ENCODE assay signal across 8 cellular contexts in the genomic region with DNA sequence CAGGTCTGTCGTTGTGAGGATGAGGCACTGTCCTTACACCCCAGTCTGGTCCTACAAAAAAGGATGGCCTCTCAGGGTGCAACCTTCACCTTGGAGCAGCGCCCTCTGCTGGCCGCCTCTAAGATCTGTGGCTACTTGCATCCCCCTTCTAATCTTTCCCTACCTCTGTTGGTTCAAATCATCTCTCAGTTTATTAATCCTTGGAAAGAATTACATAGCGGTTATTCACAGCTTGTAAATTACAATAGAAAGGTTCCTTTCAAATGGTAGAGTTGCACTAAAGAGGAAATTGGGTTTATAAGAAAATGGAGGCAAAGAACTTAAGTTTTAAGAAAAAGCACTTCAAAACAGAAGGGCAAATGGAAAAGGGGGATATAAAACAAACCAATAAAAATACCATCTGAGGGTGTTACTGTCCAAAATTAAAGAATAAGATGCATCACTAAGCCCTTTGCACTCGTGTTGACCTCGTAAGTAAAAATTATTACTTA.
A peak's percentile ranks its signal among the peaks of the same experiment; 100 is the strongest.
DNase-seq lines count a peak whose midpoint lies in the region; TF ChIP-seq lines count a peak whose summit lies in the region.
"Not testable (repeated sequence)": the region's sequence is repeated elsewhere in the genome, so short reads cannot be mapped to it uniquely, and the experiment has no call there.

No MANE protein-coding gene starts in this region.

- not testable (repeated sequence) for H4K12ac ChIP-seq in trophoblast cell (ENCODE audit: low read depth, low read length)

- H3K27me3 Mint-ChIP-seq in CD4-positive, alpha-beta memory T cell, result not testable (repeated sequence)

- intact Hi-C loops in CD4-positive, alpha-beta memory T cell (cut with micrococcal nuclease), result not testable (repeated sequence)

- H4K8ac ChIP-seq in trophoblast cell (ENCODE audit: low read depth, low read length), result not testable (repeated sequence)

- peak in 4 of 5 donors; percentile 54 to 73 (median 72) for DNase-seq in CD4-positive, alpha-beta memory T cell
- peak; percentile 47 for DNase-seq in HCEC 1CT
- peak; percentile 74 for DNase-seq in RPMI8226
- DNase-seq in activated T-cell treated with anti-CD3 and anti-CD28 coated beads for 4 hours, result peak; percentile 70
- DNase-seq in coronary artery (ENCODE audit: low spot score), result not testable (repeated sequence)
- DNase-seq in iPS-NIHi7 (ENCODE audit: extremely low spot score), result peak; percentile 25
- peak; percentile 36 to 53 for DNase-seq in trophoblast cell
- peak; percentile 27 to 63 for DNase-seq in stimulated activated CD8-positive, alpha-beta memory T cell treated with anti-CD3 and anti-CD28 coated beads, Interleukin-4, amount 100 ng/mL, for 4 hours (ENCODE audit: low read depth in 2 of 2, low spot score in 1 of 2)

- not testable (repeated sequence) for H3K9me3 Mint-ChIP-seq in CD4-positive, alpha-beta memory T cell

- peaks cover 0 to 12% of the 10 kb centered on the region in 2 donors for H3K36me3 Mint-ChIP-seq in CD4-positive, alpha-beta memory T cell

- not testable (repeated sequence) for H2AFZ ChIP-seq in trophoblast cell (ENCODE audit: insufficient read depth, low read length, poor library complexity)

- peak; percentile 49 for TF ChIP-seq CTCF in coronary artery (IDR thresholded peaks at IDR 0.05)

- H4K91ac ChIP-seq in trophoblast cell (ENCODE audit: low read depth, low read length), result not testable (repeated sequence)

- not testable (repeated sequence) for H3K27me3 ChIP-seq in CD4-positive, alpha-beta memory T cell (ENCODE audit: insufficient read depth, low read length); trophoblast cell (ENCODE audit: insufficient read depth, low read length)

- WGBS in trophoblast cell (ENCODE audit: extremely low coverage, insufficient coverage, insufficient read length), result no CpG with 5 or more reads among the region's 6 CpGs

- not testable (repeated sequence) for H2BK120ac ChIP-seq in trophoblast cell (ENCODE audit: insufficient read depth, low read length, poor library complexity)

- H2BK5ac ChIP-seq in trophoblast cell (ENCODE audit: low read depth, low read length, poor library complexity), result not testable (repeated sequence)

- not testable (repeated sequence) for H3K4me3 Mint-ChIP-seq in CD4-positive, alpha-beta memory T cell

- H3K9me3 ChIP-seq in CD4-positive, alpha-beta memory T cell (ENCODE audit: control insufficient read depth in 1 of 2, low read length in 2 of 2); trophoblast cell (ENCODE audit: insufficient read depth, low read depth, low read length): not testable (repeated sequence)

- POLR2A ChIA-PET in CD4-positive, alpha-beta memory T cell (lab: Charles Lee; ENCODE audit: partially characterized antibody), result not testable (repeated sequence)

- peak overlapping the region in 1 of 7 donors; percentile 61 for H3K27ac Mint-ChIP-seq in CD4-positive, alpha-beta memory T cell

- not testable (repeated sequence) for H3K36me3 ChIP-seq in CD4-positive, alpha-beta memory T cell (ENCODE audit: insufficient read depth, low read length); trophoblast cell (ENCODE audit: control insufficient read depth in 1 of 2, insufficient read depth in 2 of 2, low read length in 2 of 2)

- H3K4me2 ChIP-seq in trophoblast cell (ENCODE audit: low read length), result not testable (repeated sequence)

- not testable (repeated sequence) for H3K27ac ChIP-seq in CD4-positive, alpha-beta memory T cell (ENCODE audit: low read depth, low read length); coronary artery; trophoblast cell (ENCODE audit: low read depth, low read length)

- CTCF ChIA-PET in CD4-positive, alpha-beta memory T cell (lab: Charles Lee; ENCODE audit: partially characterized antibody), result interaction anchor here (0.6 to 1.3 kb wide), 5 partner anchors 620 to 694 kb away, joined by 3 read pairs; no protein-coding TSS in a partner anchor

- not testable (repeated sequence) for H3K4me1 Mint-ChIP-seq in CD4-positive, alpha-beta memory T cell

- H3K18ac ChIP-seq in trophoblast cell (ENCODE audit: low read length), result not testable (repeated sequence)

- H3K9ac ChIP-seq in trophoblast cell (ENCODE audit: low read length), result not testable (repeated sequence)

- H3K79me1 ChIP-seq in trophoblast cell (ENCODE audit: low read length), result not testable (repeated sequence)

- H3K79me2 ChIP-seq in trophoblast cell (ENCODE audit: control insufficient read depth, insufficient read depth, low read length, poor library complexity), result not testable (repeated sequence)

- H2AK5ac ChIP-seq in trophoblast cell (ENCODE audit: low read length), result not testable (repeated sequence)

- not testable (repeated sequence) for H2BK12ac ChIP-seq in trophoblast cell (ENCODE audit: low read length)

- H3K23ac ChIP-seq in trophoblast cell (ENCODE audit: low read length), result not testable (repeated sequence)

- H3K4ac ChIP-seq in trophoblast cell (ENCODE audit: low read depth, low read length), result not testable (repeated sequence)

- H3K4me1 ChIP-seq in CD4-positive, alpha-beta memory T cell (ENCODE audit: insufficient read depth, low read length); trophoblast cell (ENCODE audit: control insufficient read depth in 1 of 2, insufficient read depth in 2 of 2, low read length in 2 of 2): not testable (repeated sequence)

- not testable (repeated sequence) for H3K4me3 ChIP-seq in CD4-positive, alpha-beta memory T cell (ENCODE audit: low read length in 2 of 2); coronary artery; trophoblast cell (ENCODE audit: low read depth, low read length)

- H3K14ac ChIP-seq in trophoblast cell (ENCODE audit: low read length), result not testable (repeated sequence)
